ENCODE assay signal across 8 cellular contexts in the genomic region with DNA sequence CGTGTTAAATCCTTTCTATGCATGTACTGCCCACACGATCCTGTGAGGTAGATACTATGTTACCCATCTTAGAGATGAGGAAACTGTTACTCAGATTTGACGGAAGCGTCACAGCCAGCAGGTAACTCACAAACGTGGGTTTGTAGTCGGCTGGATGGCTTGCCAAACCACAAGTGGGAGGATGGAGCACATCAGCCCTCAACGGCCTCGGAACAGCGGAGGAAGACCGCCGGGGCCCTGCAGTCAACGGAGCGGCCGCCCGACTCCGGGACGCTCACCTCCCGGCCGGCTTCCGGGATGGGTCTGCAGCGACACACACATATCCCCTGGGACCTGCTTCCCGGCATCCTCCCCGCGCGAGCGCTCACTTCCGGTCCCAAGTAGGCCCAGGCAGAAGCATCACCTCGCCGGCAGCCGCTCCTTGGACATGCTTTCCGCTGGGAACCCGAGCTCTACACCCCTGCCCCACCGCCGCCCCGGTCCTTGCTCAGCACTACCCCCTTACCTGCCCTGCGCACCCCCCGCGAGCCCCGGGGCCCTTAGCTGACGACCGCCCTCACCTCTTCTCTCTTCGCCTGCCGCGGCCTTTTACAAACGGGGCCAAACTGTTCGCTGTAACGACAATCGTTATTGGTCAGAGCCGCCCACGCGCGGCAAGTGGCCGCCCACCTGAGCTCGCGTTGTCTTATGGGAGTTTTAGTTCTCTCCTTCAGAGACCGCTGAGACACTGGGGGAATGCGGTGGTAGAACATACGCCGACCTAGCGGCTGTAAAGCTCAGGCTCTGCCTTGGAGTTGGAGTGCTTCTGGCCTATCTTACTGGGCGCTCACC.
DNase-seq lines count a peak whose midpoint lies in the region; ATAC-seq lines count a peak whose summit lies in the region.

TSS of gene C2orf42 (minus strand) at position 607 of the 831 bp plus-strand sequence. CDS start 9,034 bp downstream, outside the sequence.

- ATAC-seq in GM19035 (IDR thresholded peaks at IDR 0.05; ENCODE audit: unreplicated experiment) (peak; percentile 89), HG03354 (IDR thresholded peaks at IDR 0.05; ENCODE audit: poor library complexity, severe bottlenecking, unreplicated experiment) (peak; percentile 84)
- ATAC-seq in activated CD4-positive, CD25-positive, alpha-beta regulatory T cell treated with anti-CD3 and anti-CD28 coated beads, Interleukin-2, amount 50 U/mL, for 24 hours = peak; percentile 79

- DNase-seq in AG20443 (ENCODE audit: low spot score) = peak; percentile 98
- DNase-seq in NCI-H446 treated with DMSO at 0.1 percent for 48 hours (lab: John Stamatoyannopoulos, UW) = peak; percentile 92
- peak; percentile 98 for DNase-seq in cerebellar cortex (ENCODE audit: low spot score)
- DNase-seq in islet precursor cell = peak; percentile 99
- DNase-seq in stimulated activated CD4-positive, alpha-beta T cell treated with anti-CD3 and anti-CD28 coated beads, Interleukin-12 subunit alpha, Interleukin-12 subunit beta, amount 100 ng/mL, for 48 hours (ENCODE audit: low read depth in 2 of 3, low spot score in 1 of 3) = peak; percentile 93 to 95 (median 93)

Comparison
In these comparisons a context has a peak if more than half of its experiments do, and no peak if none do; other contexts are left out.
1. Peak in every context shown above with its lines: DNase-seq and ATAC-seq.